ENCODE assay signal across 8 cellular contexts in the genomic region with DNA sequence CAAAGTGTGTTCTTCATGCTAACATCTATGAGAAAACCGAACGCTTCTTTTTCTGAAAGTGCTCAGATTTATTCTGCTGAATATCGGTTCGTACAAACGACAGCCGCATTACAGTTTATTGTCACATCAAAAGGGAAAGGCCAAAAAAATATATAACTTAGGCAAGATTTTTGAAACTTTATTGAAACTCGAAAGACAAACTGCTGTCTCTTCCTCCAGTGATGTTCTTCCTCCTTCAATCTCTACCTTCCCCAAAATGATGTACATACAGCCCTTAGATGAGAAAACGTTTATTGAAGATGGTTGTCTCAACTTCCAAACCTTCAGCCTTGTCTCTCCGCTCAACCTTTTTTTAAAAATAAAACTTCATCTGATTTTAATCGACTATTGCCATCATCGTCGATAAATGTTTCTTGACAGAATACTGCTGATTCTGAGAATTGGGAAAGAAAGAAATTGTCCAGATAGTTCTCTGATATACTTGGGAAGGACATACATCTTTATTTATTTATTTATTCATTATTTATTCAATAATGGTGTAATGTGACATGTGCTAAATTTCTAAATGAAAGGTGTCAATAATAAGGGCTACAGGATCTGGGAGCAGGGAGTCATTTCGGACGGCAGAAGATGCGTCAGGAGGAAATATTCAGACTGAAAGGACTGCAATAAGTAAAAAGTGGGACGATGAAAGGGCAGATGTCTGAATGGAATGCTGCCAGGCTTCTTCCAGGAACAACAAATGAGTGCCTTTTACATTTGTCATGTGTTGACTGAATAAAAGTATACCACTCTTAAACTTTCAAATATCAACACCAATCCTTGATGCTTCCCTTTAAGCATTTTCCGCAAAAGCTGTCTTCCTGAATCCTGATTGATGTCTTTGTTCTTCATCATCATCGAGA. TPM values are rescaled to one million over a fixed set of nuclear protein-coding genes. Genes with fewer than 3 reads are reported as not detected.
DNase-seq lines count a peak whose midpoint lies in the region; ATAC-seq lines count a peak whose summit lies in the region.

No MANE protein-coding gene starts in this region.

- H3K27me3 ChIP-seq in layer of hippocampus (ENCODE audit: control insufficient read depth, insufficient read depth, low read length): no peaks in the 10 kb centered on the region
- no peaks in the 10 kb centered on the region for H3K27me3 ChIP-seq in thymus (ENCODE audit: control insufficient read depth, insufficient read depth)

- peaks cover 3% of the 10 kb centered on the region for H3K27me3 Mint-ChIP-seq in activated CD4-positive, alpha-beta T cell treated with anti-CD3 and anti-CD28 coated beads, Interleukin-2, amount 10 ng/mL, durations not matched to agents 7 days and 5 days
- H3K27me3 Mint-ChIP-seq in activated naive CD8-positive, alpha-beta T cell treated with anti-CD3 and anti-CD28 coated beads, Interleukin-2, amount 10 ng/mL, durations not matched to agents 7 days and 5 days: peaks cover 16% of the 10 kb centered on the region

- DNase-seq in activated CD4-positive, alpha-beta T cell treated with anti-CD3 and anti-CD28 coated beads, Interleukin-2, amount 10 ng/mL, durations not matched to agents 7 days and 5 days: no peak
- no peak for DNase-seq in activated CD4-positive, alpha-beta T cell treated with anti-CD3 and anti-CD28 coated beads for 48 hours
- DNase-seq in activated naive CD8-positive, alpha-beta T cell treated with anti-CD3 and anti-CD28 coated beads, Interleukin-2, amount 10 ng/mL, durations not matched to agents 7 days and 5 days: no peak
- DNase-seq in stimulated activated CD4-positive, alpha-beta T cell treated with anti-CD3 and anti-CD28 coated beads, Interleukin-15, amount 100 ng/mL, for 24 hours: no peak
- DNase-seq in NCI-H510A (lab: John Stamatoyannopoulos, UW): no peak

- no peaks in the 10 kb centered on the region for H3K36me3 ChIP-seq in thymus (ENCODE audit: control insufficient read depth, insufficient read depth)

- WGBS in thymus: 56% methylated on average over 18 of the region's 18 CpGs

- H3K9me3 Mint-ChIP-seq in activated CD4-positive, alpha-beta T cell treated with anti-CD3 and anti-CD28 coated beads, Interleukin-2, amount 10 ng/mL, durations not matched to agents 7 days and 5 days: no peaks in the 10 kb centered on the region
- H3K9me3 Mint-ChIP-seq in activated naive CD8-positive, alpha-beta T cell treated with anti-CD3 and anti-CD28 coated beads, Interleukin-2, amount 10 ng/mL, durations not matched to agents 7 days and 5 days: no peaks in the 10 kb centered on the region

- no peak for ATAC-seq in activated naive CD8-positive, alpha-beta T cell treated with anti-CD3 and anti-CD28 coated beads, Interleukin-2, amount 10 ng/mL, durations not matched to agents 7 days and 5 days (ENCODE audit: low read depth)
- ATAC-seq in HG03378 (IDR thresholded peaks at IDR 0.05; ENCODE audit: unreplicated experiment): no peak

- H3K27ac ChIP-seq in layer of hippocampus (ENCODE audit: low read depth, low read length): peak overlapping the region; percentile 62
- H3K27ac ChIP-seq in thymus (ENCODE audit: low read depth): peak overlapping the region; percentile 88

- peak overlapping the region; percentile 87 for H3K4me3 Mint-ChIP-seq in activated CD4-positive, alpha-beta T cell treated with anti-CD3 and anti-CD28 coated beads, Interleukin-2, amount 10 ng/mL, durations not matched to agents 7 days and 5 days
- H3K4me3 Mint-ChIP-seq in activated naive CD8-positive, alpha-beta T cell treated with anti-CD3 and anti-CD28 coated beads, Interleukin-2, amount 10 ng/mL, durations not matched to agents 7 days and 5 days: peak overlapping the region; percentile 91

- peak overlapping the region; percentile 85 for H3K27ac Mint-ChIP-seq in activated CD4-positive, alpha-beta T cell treated with anti-CD3 and anti-CD28 coated beads, Interleukin-2, amount 10 ng/mL, durations not matched to agents 7 days and 5 days
- peak overlapping the region; percentile 78 for H3K27ac Mint-ChIP-seq in activated naive CD8-positive, alpha-beta T cell treated with anti-CD3 and anti-CD28 coated beads, Interleukin-2, amount 10 ng/mL, durations not matched to agents 7 days and 5 days

- POLR2A ChIA-PET in activated CD4-positive, alpha-beta T cell treated with anti-CD3 and anti-CD28 coated beads, Interleukin-2, amount 10 ng/mL, durations not matched to agents 7 days and 5 days (lab: Charles Lee): no interaction called here
- POLR2A ChIA-PET in activated naive CD8-positive, alpha-beta T cell treated with anti-CD3 and anti-CD28 coated beads, Interleukin-2, amount 10 ng/mL, durations not matched to agents 7 days and 5 days (lab: Charles Lee): interaction anchor here (1.0 to 1.6 kb wide), 5 partner anchors 17 to 278 kb away, joined by 3 to 4 read pairs (median 3); partner anchors contain the start of gene RAP1B

- H3K9me3 ChIP-seq in thymus (ENCODE audit: control insufficient read depth): no peaks in the 10 kb centered on the region

- peak overlapping the region; percentile 90 for H3K4me3 ChIP-seq in thymus (ENCODE audit: low read length)

- H3K4me1 ChIP-seq in thymus (ENCODE audit: control insufficient read depth, insufficient read depth, low read length): peaks cover 10% of the 10 kb centered on the region

- CTCF ChIA-PET in activated CD4-positive, alpha-beta T cell treated with anti-CD3 and anti-CD28 coated beads, Interleukin-2, amount 10 ng/mL, durations not matched to agents 7 days and 5 days (lab: Charles Lee): interaction anchor here (1.2 kb wide), 1 partner anchor 23 kb away, joined by 3 read pairs; no protein-coding TSS in a partner anchor

- H3K36me3 Mint-ChIP-seq in activated CD4-positive, alpha-beta T cell treated with anti-CD3 and anti-CD28 coated beads, Interleukin-2, amount 10 ng/mL, durations not matched to agents 7 days and 5 days (ENCODE audit: low read depth): peaks cover 9% of the 10 kb centered on the region
- peaks cover 8% of the 10 kb centered on the region for H3K36me3 Mint-ChIP-seq in activated naive CD8-positive, alpha-beta T cell treated with anti-CD3 and anti-CD28 coated beads, Interleukin-2, amount 10 ng/mL, durations not matched to agents 7 days and 5 days

- H3K4me1 Mint-ChIP-seq in activated CD4-positive, alpha-beta T cell treated with anti-CD3 and anti-CD28 coated beads, Interleukin-2, amount 10 ng/mL, durations not matched to agents 7 days and 5 days: peaks cover 47% of the 10 kb centered on the region
- peaks cover 33% of the 10 kb centered on the region for H3K4me1 Mint-ChIP-seq in activated naive CD8-positive, alpha-beta T cell treated with anti-CD3 and anti-CD28 coated beads, Interleukin-2, amount 10 ng/mL, durations not matched to agents 7 days and 5 days

RNA-seq across cellular contexts. Expression of gene MDM1, which starts 0.8 kb away (rescaled TPM):
- 10 to 100 TPM; 25.2 to 28.4 TPM for total RNA-seq in activated CD4-positive, alpha-beta T cell treated with anti-CD3 and anti-CD28 coated beads, Interleukin-2, amount 10 ng/mL, durations not matched to agents 7 days and 5 days
- 10 to 100 TPM; 23.2 to 24.0 TPM for total RNA-seq in activated naive CD8-positive, alpha-beta T cell treated with anti-CD3 and anti-CD28 coated beads, Interleukin-2, amount 10 ng/mL, durations not matched to agents 7 days and 5 days
- polyA plus RNA-seq in thymus: 27.6 TPM
